ENCODE assay signal across 2 cellular contexts in the genomic region with DNA sequence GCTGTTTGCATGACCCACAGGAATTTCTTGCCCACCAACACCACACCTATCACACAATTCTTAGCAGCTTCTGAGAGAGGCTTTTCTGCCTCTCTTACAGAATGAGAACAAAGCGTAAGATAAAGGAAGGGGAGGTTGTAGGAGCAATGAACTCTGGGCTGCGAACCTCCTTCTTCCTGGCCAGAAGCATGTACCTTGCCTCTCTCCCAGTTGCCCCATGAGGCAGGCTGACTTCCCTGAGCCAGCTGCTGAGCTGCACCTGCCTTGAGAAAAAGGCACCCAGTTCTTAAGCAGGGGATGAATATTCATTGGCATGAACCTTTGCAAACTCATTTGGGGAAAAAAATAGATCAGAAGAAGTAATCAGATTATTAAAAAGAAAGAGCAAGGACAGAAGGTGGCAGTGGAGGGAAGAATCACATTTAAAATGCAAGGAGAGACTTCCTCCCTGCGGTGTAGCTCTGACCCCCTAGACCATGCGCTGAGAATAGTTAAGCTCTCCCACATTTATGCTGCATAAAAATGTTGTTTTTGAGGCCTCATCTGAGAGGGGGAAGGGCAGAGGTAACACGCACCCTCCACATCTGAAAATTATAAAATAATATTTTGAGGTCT.
TF ChIP-seq lines count a peak whose summit lies in the region.

No MANE protein-coding gene starts in this region.

TF ChIP-seq in GM23338, 12 proteins besides CTCF, POLR2A, EP300 and RAD21 (continued from another document):
- TF ChIP-seq, protein P1, sequence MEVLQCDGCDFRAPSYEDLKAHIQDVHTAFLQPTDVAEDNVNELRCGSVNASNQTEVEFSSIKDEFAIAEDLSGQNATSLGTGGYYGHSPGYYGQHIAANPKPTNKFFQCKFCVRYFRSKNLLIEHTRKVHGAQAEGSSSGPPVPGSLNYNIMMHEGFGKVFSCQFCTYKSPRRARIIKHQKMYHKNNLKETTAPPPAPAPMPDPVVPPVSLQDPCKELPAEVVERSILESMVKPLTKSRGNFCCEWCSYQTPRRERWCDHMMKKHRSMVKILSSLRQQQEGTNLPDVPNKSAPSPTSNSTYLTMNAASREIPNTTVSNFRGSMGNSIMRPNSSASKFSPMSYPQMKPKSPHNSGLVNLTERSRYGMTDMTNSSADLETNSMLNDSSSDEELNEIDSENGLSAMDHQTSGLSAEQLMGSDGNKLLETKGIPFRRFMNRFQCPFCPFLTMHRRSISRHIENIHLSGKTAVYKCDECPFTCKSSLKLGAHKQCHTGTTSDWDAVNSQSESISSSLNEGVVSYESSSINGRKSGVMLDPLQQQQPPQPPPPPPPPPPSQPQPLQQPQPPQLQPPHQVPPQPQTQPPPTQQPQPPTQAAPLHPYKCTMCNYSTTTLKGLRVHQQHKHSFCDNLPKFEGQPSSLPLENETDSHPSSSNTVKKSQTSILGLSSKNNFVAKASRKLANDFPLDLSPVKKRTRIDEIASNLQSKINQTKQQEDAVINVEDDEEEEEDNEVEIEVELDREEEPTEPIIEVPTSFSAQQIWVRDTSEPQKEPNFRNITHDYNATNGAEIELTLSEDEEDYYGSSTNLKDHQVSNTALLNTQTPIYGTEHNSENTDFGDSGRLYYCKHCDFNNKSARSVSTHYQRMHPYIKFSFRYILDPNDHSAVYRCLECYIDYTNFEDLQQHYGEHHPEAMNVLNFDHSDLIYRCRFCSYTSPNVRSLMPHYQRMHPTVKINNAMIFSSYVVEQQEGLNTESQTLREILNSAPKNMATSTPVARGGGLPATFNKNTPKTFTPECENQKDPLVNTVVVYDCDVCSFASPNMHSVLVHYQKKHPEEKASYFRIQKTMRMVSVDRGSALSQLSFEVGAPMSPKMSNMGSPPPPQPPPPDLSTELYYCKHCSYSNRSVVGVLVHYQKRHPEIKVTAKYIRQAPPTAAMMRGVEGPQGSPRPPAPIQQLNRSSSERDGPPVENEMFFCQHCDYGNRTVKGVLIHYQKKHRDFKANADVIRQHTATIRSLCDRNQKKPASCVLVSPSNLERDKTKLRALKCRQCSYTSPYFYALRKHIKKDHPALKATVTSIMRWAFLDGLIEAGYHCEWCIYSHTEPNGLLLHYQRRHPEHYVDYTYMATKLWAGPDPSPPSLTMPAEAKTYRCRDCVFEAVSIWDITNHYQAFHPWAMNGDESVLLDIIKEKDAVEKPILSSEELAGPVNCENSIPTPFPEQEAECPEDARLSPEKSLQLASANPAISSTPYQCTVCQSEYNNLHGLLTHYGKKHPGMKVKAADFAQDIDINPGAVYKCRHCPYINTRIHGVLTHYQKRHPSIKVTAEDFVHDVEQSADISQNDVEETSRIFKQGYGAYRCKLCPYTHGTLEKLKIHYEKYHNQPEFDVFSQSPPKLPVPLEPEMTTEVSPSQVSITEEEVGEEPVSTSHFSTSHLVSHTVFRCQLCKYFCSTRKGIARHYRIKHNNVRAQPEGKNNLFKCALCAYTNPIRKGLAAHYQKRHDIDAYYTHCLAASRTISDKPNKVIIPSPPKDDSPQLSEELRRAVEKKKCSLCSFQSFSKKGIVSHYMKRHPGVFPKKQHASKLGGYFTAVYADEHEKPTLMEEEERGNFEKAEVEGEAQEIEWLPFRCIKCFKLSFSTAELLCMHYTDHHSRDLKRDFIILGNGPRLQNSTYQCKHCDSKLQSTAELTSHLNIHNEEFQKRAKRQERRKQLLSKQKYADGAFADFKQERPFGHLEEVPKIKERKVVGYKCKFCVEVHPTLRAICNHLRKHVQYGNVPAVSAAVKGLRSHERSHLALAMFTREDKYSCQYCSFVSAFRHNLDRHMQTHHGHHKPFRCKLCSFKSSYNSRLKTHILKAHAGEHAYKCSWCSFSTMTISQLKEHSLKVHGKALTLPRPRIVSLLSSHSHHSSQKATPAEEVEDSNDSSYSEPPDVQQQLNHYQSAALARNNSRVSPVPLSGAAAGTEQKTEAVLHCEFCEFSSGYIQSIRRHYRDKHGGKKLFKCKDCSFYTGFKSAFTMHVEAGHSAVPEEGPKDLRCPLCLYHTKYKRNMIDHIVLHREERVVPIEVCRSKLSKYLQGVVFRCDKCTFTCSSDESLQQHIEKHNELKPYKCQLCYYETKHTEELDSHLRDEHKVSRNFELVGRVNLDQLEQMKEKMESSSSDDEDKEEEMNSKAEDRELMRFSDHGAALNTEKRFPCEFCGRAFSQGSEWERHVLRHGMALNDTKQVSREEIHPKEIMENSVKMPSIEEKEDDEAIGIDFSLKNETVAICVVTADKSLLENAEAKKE (CRISPR knock-in tag; IDR thresholded peaks at IDR 0.05) = no peak
- TF ChIP-seq NANOG (IDR thresholded peaks at IDR 0.05; ENCODE audit: borderline replicate concordance) = no peak
- TF ChIP-seq POLR2AphosphoS5 (IDR thresholded peaks at IDR 0.05; ENCODE audit: low read depth) = no peak
- no peak for TF ChIP-seq ETS1 (IDR thresholded peaks at IDR 0.05)
TF ChIP-seq in GM23338: peak in this region for 0.

TF ChIP-seq in WTC11, 78 proteins besides CTCF, POLR2A, EP300 and RAD21 (continued from another document):
- TF ChIP-seq, protein P2, sequence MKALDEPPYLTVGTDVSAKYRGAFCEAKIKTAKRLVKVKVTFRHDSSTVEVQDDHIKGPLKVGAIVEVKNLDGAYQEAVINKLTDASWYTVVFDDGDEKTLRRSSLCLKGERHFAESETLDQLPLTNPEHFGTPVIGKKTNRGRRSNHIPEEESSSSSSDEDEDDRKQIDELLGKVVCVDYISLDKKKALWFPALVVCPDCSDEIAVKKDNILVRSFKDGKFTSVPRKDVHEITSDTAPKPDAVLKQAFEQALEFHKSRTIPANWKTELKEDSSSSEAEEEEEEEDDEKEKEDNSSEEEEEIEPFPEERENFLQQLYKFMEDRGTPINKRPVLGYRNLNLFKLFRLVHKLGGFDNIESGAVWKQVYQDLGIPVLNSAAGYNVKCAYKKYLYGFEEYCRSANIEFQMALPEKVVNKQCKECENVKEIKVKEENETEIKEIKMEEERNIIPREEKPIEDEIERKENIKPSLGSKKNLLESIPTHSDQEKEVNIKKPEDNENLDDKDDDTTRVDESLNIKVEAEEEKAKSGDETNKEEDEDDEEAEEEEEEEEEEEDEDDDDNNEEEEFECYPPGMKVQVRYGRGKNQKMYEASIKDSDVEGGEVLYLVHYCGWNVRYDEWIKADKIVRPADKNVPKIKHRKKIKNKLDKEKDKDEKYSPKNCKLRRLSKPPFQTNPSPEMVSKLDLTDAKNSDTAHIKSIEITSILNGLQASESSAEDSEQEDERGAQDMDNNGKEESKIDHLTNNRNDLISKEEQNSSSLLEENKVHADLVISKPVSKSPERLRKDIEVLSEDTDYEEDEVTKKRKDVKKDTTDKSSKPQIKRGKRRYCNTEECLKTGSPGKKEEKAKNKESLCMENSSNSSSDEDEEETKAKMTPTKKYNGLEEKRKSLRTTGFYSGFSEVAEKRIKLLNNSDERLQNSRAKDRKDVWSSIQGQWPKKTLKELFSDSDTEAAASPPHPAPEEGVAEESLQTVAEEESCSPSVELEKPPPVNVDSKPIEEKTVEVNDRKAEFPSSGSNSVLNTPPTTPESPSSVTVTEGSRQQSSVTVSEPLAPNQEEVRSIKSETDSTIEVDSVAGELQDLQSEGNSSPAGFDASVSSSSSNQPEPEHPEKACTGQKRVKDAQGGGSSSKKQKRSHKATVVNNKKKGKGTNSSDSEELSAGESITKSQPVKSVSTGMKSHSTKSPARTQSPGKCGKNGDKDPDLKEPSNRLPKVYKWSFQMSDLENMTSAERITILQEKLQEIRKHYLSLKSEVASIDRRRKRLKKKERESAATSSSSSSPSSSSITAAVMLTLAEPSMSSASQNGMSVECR (CRISPR knock-in tag; IDR thresholded peaks at IDR 0.05; ENCODE audit: borderline replicate concordance) = no peak
- TF ChIP-seq, protein P3, sequence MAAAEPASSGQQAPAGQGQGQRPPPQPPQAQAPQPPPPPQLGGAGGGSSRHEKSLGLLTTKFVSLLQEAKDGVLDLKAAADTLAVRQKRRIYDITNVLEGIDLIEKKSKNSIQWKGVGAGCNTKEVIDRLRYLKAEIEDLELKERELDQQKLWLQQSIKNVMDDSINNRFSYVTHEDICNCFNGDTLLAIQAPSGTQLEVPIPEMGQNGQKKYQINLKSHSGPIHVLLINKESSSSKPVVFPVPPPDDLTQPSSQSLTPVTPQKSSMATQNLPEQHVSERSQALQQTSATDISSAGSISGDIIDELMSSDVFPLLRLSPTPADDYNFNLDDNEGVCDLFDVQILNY (CRISPR knock-in tag; IDR thresholded peaks at IDR 0.05) = no peak
- TF ChIP-seq ZNF396 (CRISPR knock-in tag; IDR thresholded peaks at IDR 0.05; ENCODE audit: borderline replicate concordance) (no peak), NR3C1 (CRISPR knock-in tag; conservative IDR thresholded peaks at IDR 0.05; ENCODE audit: low read depth) (no peak), ZNF423 (CRISPR knock-in tag; IDR thresholded peaks at IDR 0.05) (no peak), MYBL2 (CRISPR knock-in tag; IDR thresholded peaks at IDR 0.05) (no peak), EMX1 (CRISPR knock-in tag; IDR thresholded peaks at IDR 0.05) (no peak), NFE2L1 (CRISPR knock-in tag; IDR thresholded peaks at IDR 0.05) (no peak), RORB (CRISPR knock-in tag; IDR thresholded peaks at IDR 0.05) (no peak), ZNF121 (CRISPR knock-in tag; IDR thresholded peaks at IDR 0.05) (no peak)
- TF ChIP-seq, protein P4, sequence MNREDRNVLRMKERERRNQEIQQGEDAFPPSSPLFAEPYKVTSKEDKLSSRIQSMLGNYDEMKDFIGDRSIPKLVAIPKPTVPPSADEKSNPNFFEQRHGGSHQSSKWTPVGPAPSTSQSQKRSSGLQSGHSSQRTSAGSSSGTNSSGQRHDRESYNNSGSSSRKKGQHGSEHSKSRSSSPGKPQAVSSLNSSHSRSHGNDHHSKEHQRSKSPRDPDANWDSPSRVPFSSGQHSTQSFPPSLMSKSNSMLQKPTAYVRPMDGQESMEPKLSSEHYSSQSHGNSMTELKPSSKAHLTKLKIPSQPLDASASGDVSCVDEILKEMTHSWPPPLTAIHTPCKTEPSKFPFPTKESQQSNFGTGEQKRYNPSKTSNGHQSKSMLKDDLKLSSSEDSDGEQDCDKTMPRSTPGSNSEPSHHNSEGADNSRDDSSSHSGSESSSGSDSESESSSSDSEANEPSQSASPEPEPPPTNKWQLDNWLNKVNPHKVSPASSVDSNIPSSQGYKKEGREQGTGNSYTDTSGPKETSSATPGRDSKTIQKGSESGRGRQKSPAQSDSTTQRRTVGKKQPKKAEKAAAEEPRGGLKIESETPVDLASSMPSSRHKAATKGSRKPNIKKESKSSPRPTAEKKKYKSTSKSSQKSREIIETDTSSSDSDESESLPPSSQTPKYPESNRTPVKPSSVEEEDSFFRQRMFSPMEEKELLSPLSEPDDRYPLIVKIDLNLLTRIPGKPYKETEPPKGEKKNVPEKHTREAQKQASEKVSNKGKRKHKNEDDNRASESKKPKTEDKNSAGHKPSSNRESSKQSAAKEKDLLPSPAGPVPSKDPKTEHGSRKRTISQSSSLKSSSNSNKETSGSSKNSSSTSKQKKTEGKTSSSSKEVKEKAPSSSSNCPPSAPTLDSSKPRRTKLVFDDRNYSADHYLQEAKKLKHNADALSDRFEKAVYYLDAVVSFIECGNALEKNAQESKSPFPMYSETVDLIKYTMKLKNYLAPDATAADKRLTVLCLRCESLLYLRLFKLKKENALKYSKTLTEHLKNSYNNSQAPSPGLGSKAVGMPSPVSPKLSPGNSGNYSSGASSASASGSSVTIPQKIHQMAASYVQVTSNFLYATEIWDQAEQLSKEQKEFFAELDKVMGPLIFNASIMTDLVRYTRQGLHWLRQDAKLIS (CRISPR knock-in tag; IDR thresholded peaks at IDR 0.05; ENCODE audit: borderline replicate concordance) = no peak
- TF ChIP-seq, protein P5, sequence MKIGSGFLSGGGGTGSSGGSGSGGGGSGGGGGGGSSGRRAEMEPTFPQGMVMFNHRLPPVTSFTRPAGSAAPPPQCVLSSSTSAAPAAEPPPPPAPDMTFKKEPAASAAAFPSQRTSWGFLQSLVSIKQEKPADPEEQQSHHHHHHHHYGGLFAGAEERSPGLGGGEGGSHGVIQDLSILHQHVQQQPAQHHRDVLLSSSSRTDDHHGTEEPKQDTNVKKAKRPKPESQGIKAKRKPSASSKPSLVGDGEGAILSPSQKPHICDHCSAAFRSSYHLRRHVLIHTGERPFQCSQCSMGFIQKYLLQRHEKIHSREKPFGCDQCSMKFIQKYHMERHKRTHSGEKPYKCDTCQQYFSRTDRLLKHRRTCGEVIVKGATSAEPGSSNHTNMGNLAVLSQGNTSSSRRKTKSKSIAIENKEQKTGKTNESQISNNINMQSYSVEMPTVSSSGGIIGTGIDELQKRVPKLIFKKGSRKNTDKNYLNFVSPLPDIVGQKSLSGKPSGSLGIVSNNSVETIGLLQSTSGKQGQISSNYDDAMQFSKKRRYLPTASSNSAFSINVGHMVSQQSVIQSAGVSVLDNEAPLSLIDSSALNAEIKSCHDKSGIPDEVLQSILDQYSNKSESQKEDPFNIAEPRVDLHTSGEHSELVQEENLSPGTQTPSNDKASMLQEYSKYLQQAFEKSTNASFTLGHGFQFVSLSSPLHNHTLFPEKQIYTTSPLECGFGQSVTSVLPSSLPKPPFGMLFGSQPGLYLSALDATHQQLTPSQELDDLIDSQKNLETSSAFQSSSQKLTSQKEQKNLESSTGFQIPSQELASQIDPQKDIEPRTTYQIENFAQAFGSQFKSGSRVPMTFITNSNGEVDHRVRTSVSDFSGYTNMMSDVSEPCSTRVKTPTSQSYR (CRISPR knock-in tag; IDR thresholded peaks at IDR 0.05) = no peak
- TF ChIP-seq, protein P6, sequence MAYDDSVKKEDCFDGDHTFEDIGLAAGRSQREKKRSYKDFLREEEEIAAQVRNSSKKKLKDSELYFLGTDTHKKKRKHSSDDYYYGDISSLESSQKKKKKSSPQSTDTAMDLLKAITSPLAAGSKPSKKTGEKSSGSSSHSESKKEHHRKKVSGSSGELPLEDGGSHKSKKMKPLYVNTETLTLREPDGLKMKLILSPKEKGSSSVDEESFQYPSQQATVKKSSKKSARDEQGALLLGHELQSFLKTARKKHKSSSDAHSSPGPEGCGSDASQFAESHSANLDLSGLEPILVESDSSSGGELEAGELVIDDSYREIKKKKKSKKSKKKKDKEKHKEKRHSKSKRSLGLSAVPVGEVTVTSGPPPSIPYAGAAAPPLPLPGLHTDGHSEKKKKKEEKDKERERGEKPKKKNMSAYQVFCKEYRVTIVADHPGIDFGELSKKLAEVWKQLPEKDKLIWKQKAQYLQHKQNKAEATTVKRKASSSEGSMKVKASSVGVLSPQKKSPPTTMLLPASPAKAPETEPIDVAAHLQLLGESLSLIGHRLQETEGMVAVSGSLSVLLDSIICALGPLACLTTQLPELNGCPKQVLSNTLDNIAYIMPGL (CRISPR knock-in tag; IDR thresholded peaks at IDR 0.05) = no peak
- TF ChIP-seq, protein P7, sequence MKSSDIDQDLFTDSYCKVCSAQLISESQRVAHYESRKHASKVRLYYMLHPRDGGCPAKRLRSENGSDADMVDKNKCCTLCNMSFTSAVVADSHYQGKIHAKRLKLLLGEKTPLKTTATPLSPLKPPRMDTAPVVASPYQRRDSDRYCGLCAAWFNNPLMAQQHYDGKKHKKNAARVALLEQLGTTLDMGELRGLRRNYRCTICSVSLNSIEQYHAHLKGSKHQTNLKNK (CRISPR knock-in tag; IDR thresholded peaks at IDR 0.05) = no peak
